8 cellular contexts compared by ENCODE assay signal in the genomic region with DNA sequence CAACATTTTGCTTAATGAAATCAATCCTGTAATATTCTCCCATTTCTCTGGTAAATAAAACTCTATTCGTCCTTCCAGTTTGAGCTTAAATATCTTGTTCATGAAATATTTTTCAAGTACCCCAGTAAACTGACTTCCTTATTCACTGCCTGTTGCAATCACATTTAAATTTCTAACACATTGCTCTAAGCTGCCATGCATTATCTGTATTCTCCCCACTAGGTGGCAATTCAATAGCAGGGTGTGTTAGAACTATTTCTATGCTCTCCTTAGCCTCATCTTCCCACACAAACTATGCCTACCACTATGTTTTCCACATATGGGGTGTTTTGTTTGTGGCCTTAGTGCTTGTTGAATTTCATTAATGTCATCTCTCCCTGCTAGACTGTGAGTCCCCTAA.
A peak's percentile ranks its signal among the peaks of the same experiment; 100 is the strongest.
DNase-seq lines count a peak whose midpoint lies in the region; ATAC-seq and TF ChIP-seq lines count a peak whose summit lies in the region.

No MANE protein-coding gene starts in this region.

- no peaks in the 10 kb centered on the region for H3K27me3 Mint-ChIP-seq in natural killer cell treated with Interleukin-12 subunit alpha and Interleukin-12 subunit beta and Interleukin-15 and Interleukin-18, amount 100 ng/mL, for 72 hours

- no peak overlapping the region for H3K27ac Mint-ChIP-seq in natural killer cell treated with Interleukin-12 subunit alpha and Interleukin-12 subunit beta and Interleukin-15 and Interleukin-18, amount 100 ng/mL, for 72 hours

- no peaks in the 10 kb centered on the region for H3K9me3 Mint-ChIP-seq in natural killer cell treated with Interleukin-12 subunit alpha and Interleukin-12 subunit beta and Interleukin-15 and Interleukin-18, amount 100 ng/mL, for 72 hours

- H3K27ac ChIP-seq in 22Rv1, result no peak overlapping the region
- no peak overlapping the region for H3K27ac ChIP-seq in epithelial cell of prostate

- peak; percentile 46 for TF ChIP-seq CTCF in 22Rv1 (IDR thresholded peaks at IDR 0.05)

- H3K4me3 Mint-ChIP-seq in natural killer cell treated with Interleukin-12 subunit alpha and Interleukin-12 subunit beta and Interleukin-15 and Interleukin-18, amount 100 ng/mL, for 72 hours, result no peak overlapping the region

- DNase-seq in NCI-H748 treated with DMSO at 0.1 percent for 48 hours (lab: John Stamatoyannopoulos, UW) (peak; percentile 20), epithelial cell of prostate (ENCODE audit: low read depth, low spot score) (peak; percentile 6), non-pigmented ciliary epithelial cell (ENCODE audit: low read depth) (peak; percentile 4), middle frontal gyrus (ENCODE audit: extremely low spot score, low spot score) (no peak)
- no peak for DNase-seq in natural killer cell treated with Interleukin-12 subunit alpha and Interleukin-12 subunit beta and Interleukin-15 and Interleukin-18, amount 100 ng/mL, for 72 hours (ENCODE audit: low spot score)

- no peaks in the 10 kb centered on the region for H3K36me3 Mint-ChIP-seq in natural killer cell treated with Interleukin-12 subunit alpha and Interleukin-12 subunit beta and Interleukin-15 and Interleukin-18, amount 100 ng/mL, for 72 hours

- peak; percentile 69 for ATAC-seq in GM21723 (IDR thresholded peaks at IDR 0.05; ENCODE audit: unreplicated experiment)
- ATAC-seq in natural killer cell treated with Interleukin-12 subunit alpha and Interleukin-12 subunit beta and Interleukin-15 and Interleukin-18, amount 100 ng/mL, for 72 hours, result no peak
- no peak for ATAC-seq in HG02938 (IDR thresholded peaks at IDR 0.05; ENCODE audit: unreplicated experiment)

- no peaks in the 10 kb centered on the region for H3K4me1 Mint-ChIP-seq in natural killer cell treated with Interleukin-12 subunit alpha and Interleukin-12 subunit beta and Interleukin-15 and Interleukin-18, amount 100 ng/mL, for 72 hours (ENCODE audit: low read depth in 2 of 2)

Comparison
In these comparisons a context has a peak if more than half of its experiments do, and no peak if none do; other contexts are left out.
1. DNase-seq: peak in NCI-H748 treated with DMSO at 0.1 percent for 48 hours (single experiment), epithelial cell of prostate (single experiment) and non-pigmented ciliary epithelial cell (single experiment); none in natural killer cell treated with Interleukin-12 subunit alpha and Interleukin-12 subunit beta and Interleukin-15 and Interleukin-18, amount 100 ng/mL, for 72 hours (single experiment) and middle frontal gyrus (single experiment).